Comparison of ENCODE assay signal across 8 cellular contexts in genomic region chr22:17121235-17122195, GRCh38. TPM values are rescaled to one million over a fixed set of nuclear protein-coding genes. Genes with fewer than 3 reads are reported as not detected.
A peak's percentile ranks its signal among the peaks of the same experiment; 100 is the strongest.
DNase-seq lines count a peak whose midpoint lies in the region; ATAC-seq lines count a peak whose summit lies in the region.

Gene TMEM121B (minus strand): TSS chr22:17121360. CDS start chr22:17121127, 233 bp downstream.

- DNase-seq in stimulated activated CD4-positive, alpha-beta T cell treated with anti-CD3 and anti-CD28 coated beads, Interleukin-1b, Interleukin-23, amount 100 ng/mL, for 48 hours: peak; percentile 23
- DNase-seq in stimulated activated CD4-positive, alpha-beta T cell treated with anti-CD3 and anti-CD28 coated beads, Interleukin-12 subunit alpha, Interleukin-12 subunit beta, amount 100 ng/mL, for 4 hours: no peak
- DNase-seq in NCI-H2171 (lab: John Stamatoyannopoulos, UW) (peak; percentile 86), globus pallidus (ENCODE audit: low spot score) (peak; percentile 46)
- DNase-seq in activated T-cell treated with anti-CD3 and anti-CD28 coated beads, Interleukin-2, amount 50 U/mL, for 4 hours: no peak
- DNase-seq in central memory CD4-positive, alpha-beta T cell: no peak

- peak within 1 kb of the TSS; percentile 47 for H3K4me3 ChIP-seq in neuron (ENCODE audit: low read length)

- H3K4me1 ChIP-seq in neuron (ENCODE audit: insufficient read depth, low read length): peaks cover 36% of the 10 kb centered on the region

- ATAC-seq in activated T-cell treated with anti-CD3 and anti-CD28 coated beads, Interleukin-2, amount 50 U/mL, for 4 hours: peak in 1 of 2 donors; percentile 33
- ATAC-seq in HG03439 (IDR thresholded peaks at IDR 0.05; ENCODE audit: unreplicated experiment): no peak

- peaks cover 2% of the 10 kb centered on the region for H3K9me3 ChIP-seq in neuron (ENCODE audit: low read length)

- H2AFZ ChIP-seq in neuron (ENCODE audit: low read depth, low read length): peak within 1 kb of the TSS; percentile 78

- no peaks in the 10 kb centered on the region for H3K27me3 ChIP-seq in neuron (ENCODE audit: insufficient read depth, low read length)

- H3K4me1 Mint-ChIP-seq in activated T-cell treated with anti-CD3 and anti-CD28 coated beads, Interleukin-2, amount 50 U/mL, for 4 hours (ENCODE audit: low read depth): peaks cover 30% of the 10 kb centered on the region

- peak within 1 kb of the TSS; percentile 68 for H3K4me3 Mint-ChIP-seq in activated T-cell treated with anti-CD3 and anti-CD28 coated beads, Interleukin-2, amount 50 U/mL, for 4 hours

- no peaks in the 10 kb centered on the region for H3K36me3 Mint-ChIP-seq in activated T-cell treated with anti-CD3 and anti-CD28 coated beads, Interleukin-2, amount 50 U/mL, for 4 hours (ENCODE audit: insufficient read depth)

- H3K27me3 Mint-ChIP-seq in activated T-cell treated with anti-CD3 and anti-CD28 coated beads, Interleukin-2, amount 50 U/mL, for 4 hours (ENCODE audit: low read depth): peaks cover 24% of the 10 kb centered on the region

- no peaks in the 10 kb centered on the region for H3K9me3 Mint-ChIP-seq in activated T-cell treated with anti-CD3 and anti-CD28 coated beads, Interleukin-2, amount 50 U/mL, for 4 hours

- H3K36me3 ChIP-seq in neuron (ENCODE audit: insufficient read depth, low read length): no peaks in the 10 kb centered on the region

RNA-seq across cellular contexts. Expression of gene TMEM121B, which starts in this region (rescaled TPM):
- total RNA-seq in activated T-cell treated with anti-CD3 and anti-CD28 coated beads, Interleukin-2, amount 50 U/mL, for 4 hours: under 1 TPM; 0.24 to 0.43 (median 0.38) TPM

Comparison
In these comparisons a context has a peak if more than half of its experiments do, and no peak if none do; other contexts are left out.
1. DNase-seq: peak in stimulated activated CD4-positive, alpha-beta T cell treated with anti-CD3 and anti-CD28 coated beads, Interleukin-1b, Interleukin-23, amount 100 ng/mL, for 48 hours (single experiment), NCI-H2171 (single experiment) and globus pallidus (single experiment); none in stimulated activated CD4-positive, alpha-beta T cell treated with anti-CD3 and anti-CD28 coated beads, Interleukin-12 subunit alpha, Interleukin-12 subunit beta, amount 100 ng/mL, for 4 hours (single experiment), activated T-cell treated with anti-CD3 and anti-CD28 coated beads, Interleukin-2, amount 50 U/mL, for 4 hours (single experiment) and central memory CD4-positive, alpha-beta T cell (single experiment).